ENCODE assay signal across 1 cellular context in the genomic region with DNA sequence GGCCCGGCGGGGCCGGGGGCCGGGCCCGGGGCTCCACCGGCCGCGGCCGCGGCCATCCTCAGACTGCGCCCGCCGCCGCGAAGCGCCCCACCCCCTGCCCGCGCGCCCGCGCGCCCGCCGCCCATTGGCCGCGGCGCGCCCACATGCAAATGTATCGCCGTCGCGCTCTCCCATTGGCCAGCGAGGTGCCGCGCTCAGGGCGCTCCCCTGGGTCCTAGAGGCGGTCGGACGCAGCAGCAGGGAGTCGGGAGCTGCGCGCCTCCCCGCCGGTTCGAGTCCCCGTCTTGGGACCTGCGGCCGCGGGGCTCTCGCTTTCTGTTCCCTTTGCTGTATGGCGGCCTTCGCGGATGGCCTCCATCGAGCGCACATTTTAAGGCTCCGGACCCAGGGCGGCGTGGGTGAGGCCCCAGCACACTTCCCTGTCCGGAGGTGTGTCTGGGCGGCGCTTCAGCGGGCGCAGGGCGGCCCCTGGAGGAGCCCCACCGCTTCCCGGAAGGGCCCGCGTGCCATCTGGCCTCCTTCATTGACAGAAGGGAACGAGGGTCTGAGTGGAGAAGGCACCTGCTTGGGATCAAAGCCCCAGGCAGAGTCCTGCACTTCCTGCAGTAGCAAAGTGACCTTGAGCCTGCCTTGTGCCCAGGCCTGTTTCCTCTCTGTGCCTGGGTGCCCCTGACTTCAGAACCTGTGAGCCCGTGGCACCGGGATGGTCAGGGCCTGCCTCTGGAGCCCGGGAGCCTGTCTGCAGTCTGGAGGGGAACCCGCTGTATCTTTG.
TF ChIP-seq lines count a peak whose summit lies in the region.

A gene with protein sequence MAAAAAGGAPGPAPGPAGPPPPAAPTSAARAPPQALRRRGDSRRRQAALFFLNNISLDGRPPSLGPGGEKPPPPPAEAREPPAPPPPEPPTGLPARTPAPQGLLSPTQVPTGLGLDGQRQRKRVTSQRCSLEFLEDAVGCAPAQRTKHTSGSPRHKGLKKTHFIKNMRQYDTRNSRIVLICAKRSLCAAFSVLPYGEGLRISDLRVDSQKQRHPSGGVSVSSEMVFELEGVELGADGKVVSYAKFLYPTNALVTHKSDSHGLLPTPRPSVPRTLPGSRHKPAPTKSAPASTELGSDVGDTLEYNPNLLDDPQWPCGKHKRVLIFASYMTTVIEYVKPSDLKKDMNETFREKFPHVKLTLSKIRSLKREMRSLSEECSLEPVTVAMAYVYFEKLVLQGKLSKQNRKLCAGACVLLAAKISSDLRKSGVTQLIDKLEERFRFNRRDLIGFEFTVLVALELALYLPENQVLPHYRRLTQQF (minus strand): TSS at position 65 of the 772 bp plus-strand sequence. CDS start 9 bp downstream, at position 56.

TF ChIP-seq in K562, 482 proteins besides CTCF, POLR2A, EP300 and RAD21 (continued from another document and continues in another):
- no peak for TF ChIP-seq ZNF444 (CRISPR knock-in tag; IDR thresholded peaks at IDR 0.05)
- no peak for TF ChIP-seq ZFPM2 (CRISPR knock-in tag; IDR thresholded peaks at IDR 0.05)
- no peak for TF ChIP-seq ZFP1 (CRISPR knock-in tag; IDR thresholded peaks at IDR 0.05)
- TF ChIP-seq PTBP1 (IDR thresholded peaks at IDR 0.05; ENCODE audit: low read depth, low read length): no peak
- TF ChIP-seq, protein P1, sequence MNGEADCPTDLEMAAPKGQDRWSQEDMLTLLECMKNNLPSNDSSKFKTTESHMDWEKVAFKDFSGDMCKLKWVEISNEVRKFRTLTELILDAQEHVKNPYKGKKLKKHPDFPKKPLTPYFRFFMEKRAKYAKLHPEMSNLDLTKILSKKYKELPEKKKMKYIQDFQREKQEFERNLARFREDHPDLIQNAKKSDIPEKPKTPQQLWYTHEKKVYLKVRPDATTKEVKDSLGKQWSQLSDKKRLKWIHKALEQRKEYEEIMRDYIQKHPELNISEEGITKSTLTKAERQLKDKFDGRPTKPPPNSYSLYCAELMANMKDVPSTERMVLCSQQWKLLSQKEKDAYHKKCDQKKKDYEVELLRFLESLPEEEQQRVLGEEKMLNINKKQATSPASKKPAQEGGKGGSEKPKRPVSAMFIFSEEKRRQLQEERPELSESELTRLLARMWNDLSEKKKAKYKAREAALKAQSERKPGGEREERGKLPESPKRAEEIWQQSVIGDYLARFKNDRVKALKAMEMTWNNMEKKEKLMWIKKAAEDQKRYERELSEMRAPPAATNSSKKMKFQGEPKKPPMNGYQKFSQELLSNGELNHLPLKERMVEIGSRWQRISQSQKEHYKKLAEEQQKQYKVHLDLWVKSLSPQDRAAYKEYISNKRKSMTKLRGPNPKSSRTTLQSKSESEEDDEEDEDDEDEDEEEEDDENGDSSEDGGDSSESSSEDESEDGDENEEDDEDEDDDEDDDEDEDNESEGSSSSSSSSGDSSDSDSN (IDR thresholded peaks at IDR 0.05; ENCODE audit: borderline replicate concordance in 1 of 2, low read depth in 2 of 2, low read length in 2 of 2): no peak
- TF ChIP-seq PPARD (CRISPR knock-in tag; IDR thresholded peaks at IDR 0.05): no peak
- no peak for TF ChIP-seq CBFB (CRISPR knock-in tag; IDR thresholded peaks at IDR 0.05)
- TF ChIP-seq, protein P2, sequence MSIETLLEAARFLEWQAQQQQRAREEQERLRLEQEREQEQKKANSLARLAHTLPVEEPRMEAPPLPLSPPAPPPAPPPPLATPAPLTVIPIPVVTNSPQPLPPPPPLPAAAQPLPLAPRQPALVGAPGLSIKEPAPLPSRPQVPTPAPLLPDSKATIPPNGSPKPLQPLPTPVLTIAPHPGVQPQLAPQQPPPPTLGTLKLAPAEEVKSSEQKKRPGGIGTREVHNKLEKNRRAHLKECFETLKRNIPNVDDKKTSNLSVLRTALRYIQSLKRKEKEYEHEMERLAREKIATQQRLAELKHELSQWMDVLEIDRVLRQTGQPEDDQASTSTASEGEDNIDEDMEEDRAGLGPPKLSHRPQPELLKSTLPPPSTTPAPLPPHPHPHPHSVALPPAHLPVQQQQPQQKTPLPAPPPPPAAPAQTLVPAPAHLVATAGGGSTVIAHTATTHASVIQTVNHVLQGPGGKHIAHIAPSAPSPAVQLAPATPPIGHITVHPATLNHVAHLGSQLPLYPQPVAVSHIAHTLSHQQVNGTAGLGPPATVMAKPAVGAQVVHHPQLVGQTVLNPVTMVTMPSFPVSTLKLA (conservative IDR thresholded peaks at IDR 0.05): peak; percentile 89 to 93
- TF ChIP-seq HDAC1 (IDR thresholded peaks at IDR 0.05): peak in 1 of 2 experiments; percentile 86; a peak in 2 of 4 replicates
- TF ChIP-seq, protein P3, sequence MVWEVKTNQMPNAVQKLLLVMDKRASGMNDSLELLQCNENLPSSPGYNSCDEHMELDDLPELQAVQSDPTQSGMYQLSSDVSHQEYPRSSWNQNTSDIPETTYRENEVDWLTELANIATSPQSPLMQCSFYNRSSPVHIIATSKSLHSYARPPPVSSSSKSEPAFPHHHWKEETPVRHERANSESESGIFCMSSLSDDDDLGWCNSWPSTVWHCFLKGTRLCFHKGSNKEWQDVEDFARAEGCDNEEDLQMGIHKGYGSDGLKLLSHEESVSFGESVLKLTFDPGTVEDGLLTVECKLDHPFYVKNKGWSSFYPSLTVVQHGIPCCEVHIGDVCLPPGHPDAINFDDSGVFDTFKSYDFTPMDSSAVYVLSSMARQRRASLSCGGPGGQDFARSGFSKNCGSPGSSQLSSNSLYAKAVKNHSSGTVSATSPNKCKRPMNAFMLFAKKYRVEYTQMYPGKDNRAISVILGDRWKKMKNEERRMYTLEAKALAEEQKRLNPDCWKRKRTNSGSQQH (CRISPR knock-in tag; IDR thresholded peaks at IDR 0.05): peak; percentile 65; the same call in 1 of the 2 replicates
- TF ChIP-seq, protein P4, sequence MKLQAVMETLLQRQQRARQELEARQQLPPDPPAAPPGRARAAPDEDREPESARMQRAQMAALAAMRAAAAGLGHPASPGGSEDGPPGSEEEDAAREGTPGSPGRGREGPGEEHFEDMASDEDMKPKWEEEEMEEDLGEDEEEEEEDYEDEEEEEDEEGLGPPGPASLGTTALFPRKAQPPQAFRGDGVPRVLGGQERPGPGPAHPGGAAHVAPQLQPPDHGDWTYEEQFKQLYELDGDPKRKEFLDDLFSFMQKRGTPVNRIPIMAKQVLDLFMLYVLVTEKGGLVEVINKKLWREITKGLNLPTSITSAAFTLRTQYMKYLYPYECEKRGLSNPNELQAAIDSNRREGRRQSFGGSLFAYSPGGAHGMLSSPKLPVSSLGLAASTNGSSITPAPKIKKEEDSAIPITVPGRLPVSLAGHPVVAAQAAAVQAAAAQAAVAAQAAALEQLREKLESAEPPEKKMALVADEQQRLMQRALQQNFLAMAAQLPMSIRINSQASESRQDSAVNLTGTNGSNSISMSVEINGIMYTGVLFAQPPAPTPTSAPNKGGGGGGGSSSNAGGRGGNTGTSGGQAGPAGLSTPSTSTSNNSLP (IDR thresholded peaks at IDR 0.05; ENCODE audit: borderline replicate concordance, low read depth, low read length): no peak
- no peak for TF ChIP-seq CEBPG (CRISPR knock-in tag; IDR thresholded peaks at IDR 0.05)
- TF ChIP-seq CEBPG (tag; conservative IDR thresholded peaks at IDR 0.05 in 1 of 2, IDR thresholded peaks at IDR 0.05 in 1 of 2): no peak
- TF ChIP-seq, protein P5, sequence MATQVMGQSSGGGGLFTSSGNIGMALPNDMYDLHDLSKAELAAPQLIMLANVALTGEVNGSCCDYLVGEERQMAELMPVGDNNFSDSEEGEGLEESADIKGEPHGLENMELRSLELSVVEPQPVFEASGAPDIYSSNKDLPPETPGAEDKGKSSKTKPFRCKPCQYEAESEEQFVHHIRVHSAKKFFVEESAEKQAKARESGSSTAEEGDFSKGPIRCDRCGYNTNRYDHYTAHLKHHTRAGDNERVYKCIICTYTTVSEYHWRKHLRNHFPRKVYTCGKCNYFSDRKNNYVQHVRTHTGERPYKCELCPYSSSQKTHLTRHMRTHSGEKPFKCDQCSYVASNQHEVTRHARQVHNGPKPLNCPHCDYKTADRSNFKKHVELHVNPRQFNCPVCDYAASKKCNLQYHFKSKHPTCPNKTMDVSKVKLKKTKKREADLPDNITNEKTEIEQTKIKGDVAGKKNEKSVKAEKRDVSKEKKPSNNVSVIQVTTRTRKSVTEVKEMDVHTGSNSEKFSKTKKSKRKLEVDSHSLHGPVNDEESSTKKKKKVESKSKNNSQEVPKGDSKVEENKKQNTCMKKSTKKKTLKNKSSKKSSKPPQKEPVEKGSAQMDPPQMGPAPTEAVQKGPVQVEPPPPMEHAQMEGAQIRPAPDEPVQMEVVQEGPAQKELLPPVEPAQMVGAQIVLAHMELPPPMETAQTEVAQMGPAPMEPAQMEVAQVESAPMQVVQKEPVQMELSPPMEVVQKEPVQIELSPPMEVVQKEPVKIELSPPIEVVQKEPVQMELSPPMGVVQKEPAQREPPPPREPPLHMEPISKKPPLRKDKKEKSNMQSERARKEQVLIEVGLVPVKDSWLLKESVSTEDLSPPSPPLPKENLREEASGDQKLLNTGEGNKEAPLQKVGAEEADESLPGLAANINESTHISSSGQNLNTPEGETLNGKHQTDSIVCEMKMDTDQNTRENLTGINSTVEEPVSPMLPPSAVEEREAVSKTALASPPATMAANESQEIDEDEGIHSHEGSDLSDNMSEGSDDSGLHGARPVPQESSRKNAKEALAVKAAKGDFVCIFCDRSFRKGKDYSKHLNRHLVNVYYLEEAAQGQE (CRISPR knock-in tag; IDR thresholded peaks at IDR 0.05; ENCODE audit: low read depth): peak; percentile 82
- peak; percentile 55; the same call in 1 of the 2 replicates for TF ChIP-seq PHF8 (IDR thresholded peaks at IDR 0.05; ENCODE audit: borderline replicate concordance, low read length)
- TF ChIP-seq, protein P6, sequence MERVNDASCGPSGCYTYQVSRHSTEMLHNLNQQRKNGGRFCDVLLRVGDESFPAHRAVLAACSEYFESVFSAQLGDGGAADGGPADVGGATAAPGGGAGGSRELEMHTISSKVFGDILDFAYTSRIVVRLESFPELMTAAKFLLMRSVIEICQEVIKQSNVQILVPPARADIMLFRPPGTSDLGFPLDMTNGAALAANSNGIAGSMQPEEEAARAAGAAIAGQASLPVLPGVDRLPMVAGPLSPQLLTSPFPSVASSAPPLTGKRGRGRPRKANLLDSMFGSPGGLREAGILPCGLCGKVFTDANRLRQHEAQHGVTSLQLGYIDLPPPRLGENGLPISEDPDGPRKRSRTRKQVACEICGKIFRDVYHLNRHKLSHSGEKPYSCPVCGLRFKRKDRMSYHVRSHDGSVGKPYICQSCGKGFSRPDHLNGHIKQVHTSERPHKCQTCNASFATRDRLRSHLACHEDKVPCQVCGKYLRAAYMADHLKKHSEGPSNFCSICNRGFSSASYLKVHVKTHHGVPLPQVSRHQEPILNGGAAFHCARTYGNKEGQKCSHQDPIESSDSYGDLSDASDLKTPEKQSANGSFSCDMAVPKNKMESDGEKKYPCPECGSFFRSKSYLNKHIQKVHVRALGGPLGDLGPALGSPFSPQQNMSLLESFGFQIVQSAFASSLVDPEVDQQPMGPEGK (CRISPR knock-in tag; IDR thresholded peaks at IDR 0.05; ENCODE audit: borderline replicate concordance): no peak
- TF ChIP-seq SNIP1 (IDR thresholded peaks at IDR 0.05; ENCODE audit: low read depth): no peak
- TF ChIP-seq, protein P7, sequence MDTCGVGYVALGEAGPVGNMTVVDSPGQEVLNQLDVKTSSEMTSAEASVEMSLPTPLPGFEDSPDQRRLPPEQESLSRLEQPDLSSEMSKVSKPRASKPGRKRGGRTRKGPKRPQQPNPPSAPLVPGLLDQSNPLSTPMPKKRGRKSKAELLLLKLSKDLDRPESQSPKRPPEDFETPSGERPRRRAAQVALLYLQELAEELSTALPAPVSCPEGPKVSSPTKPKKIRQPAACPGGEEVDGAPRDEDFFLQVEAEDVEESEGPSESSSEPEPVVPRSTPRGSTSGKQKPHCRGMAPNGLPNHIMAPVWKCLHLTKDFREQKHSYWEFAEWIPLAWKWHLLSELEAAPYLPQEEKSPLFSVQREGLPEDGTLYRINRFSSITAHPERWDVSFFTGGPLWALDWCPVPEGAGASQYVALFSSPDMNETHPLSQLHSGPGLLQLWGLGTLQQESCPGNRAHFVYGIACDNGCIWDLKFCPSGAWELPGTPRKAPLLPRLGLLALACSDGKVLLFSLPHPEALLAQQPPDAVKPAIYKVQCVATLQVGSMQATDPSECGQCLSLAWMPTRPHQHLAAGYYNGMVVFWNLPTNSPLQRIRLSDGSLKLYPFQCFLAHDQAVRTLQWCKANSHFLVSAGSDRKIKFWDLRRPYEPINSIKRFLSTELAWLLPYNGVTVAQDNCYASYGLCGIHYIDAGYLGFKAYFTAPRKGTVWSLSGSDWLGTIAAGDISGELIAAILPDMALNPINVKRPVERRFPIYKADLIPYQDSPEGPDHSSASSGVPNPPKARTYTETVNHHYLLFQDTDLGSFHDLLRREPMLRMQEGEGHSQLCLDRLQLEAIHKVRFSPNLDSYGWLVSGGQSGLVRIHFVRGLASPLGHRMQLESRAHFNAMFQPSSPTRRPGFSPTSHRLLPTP (IDR thresholded peaks at IDR 0.05; ENCODE audit: borderline replicate concordance, extremely low read depth, insufficient read length): peak; percentile 95
- TF ChIP-seq MYC (IDR thresholded peaks at IDR 0.05; ENCODE audit: low read depth, low read length): peak; percentile 89
- TF ChIP-seq MYC (CRISPR knock-in tag; IDR thresholded peaks at IDR 0.05; ENCODE audit: borderline replicate concordance, low read depth): peak; percentile 79
- no peak for TF ChIP-seq MED1 (CRISPR knock-in tag; IDR thresholded peaks at IDR 0.05; ENCODE audit: borderline replicate concordance)
- no peak for TF ChIP-seq SMC3 (conservative IDR thresholded peaks at IDR 0.05; ENCODE audit: insufficient read depth, low read depth, low read length)
- no peak for TF ChIP-seq BRCA1 (IDR thresholded peaks at IDR 0.05)
- no peak for TF ChIP-seq BRCA1 (CRISPR knock-in tag; IDR thresholded peaks at IDR 0.05)
- TF ChIP-seq PHB2 (IDR thresholded peaks at IDR 0.05; ENCODE audit: low read depth): no peak
- peak; percentile 57 for TF ChIP-seq ARID1B (IDR thresholded peaks at IDR 0.05)
- TF ChIP-seq RBFOX2 (IDR thresholded peaks at IDR 0.05; ENCODE audit: low read depth, low read length): peak; percentile 69
- TF ChIP-seq CEBPB (tag; IDR thresholded peaks at IDR 0.05): no peak
- TF ChIP-seq, protein P8, sequence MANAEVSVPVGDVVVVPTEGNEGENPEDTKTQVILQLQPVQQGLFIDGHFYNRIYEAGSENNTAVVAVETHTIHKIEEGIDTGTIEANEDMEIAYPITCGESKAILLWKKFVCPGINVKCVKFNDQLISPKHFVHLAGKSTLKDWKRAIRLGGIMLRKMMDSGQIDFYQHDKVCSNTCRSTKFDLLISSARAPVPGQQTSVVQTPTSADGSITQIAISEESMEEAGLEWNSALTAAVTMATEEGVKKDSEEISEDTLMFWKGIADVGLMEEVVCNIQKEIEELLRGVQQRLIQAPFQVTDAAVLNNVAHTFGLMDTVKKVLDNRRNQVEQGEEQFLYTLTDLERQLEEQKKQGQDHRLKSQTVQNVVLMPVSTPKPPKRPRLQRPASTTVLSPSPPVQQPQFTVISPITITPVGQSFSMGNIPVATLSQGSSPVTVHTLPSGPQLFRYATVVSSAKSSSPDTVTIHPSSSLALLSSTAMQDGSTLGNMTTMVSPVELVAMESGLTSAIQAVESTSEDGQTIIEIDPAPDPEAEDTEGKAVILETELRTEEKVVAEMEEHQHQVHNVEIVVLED (CRISPR knock-in tag; IDR thresholded peaks at IDR 0.05): peak; percentile 61
- TF ChIP-seq, protein P9, sequence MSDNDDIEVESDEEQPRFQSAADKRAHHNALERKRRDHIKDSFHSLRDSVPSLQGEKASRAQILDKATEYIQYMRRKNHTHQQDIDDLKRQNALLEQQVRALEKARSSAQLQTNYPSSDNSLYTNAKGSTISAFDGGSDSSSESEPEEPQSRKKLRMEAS (CRISPR knock-in tag; IDR thresholded peaks at IDR 0.05): peak; percentile 78
- TF ChIP-seq EHMT2 (IDR thresholded peaks at IDR 0.05): no peak
- no peak for TF ChIP-seq HNRNPUL1 (IDR thresholded peaks at IDR 0.05; ENCODE audit: low read length)
- TF ChIP-seq FIP1L1 (IDR thresholded peaks at IDR 0.05; ENCODE audit: low read depth, low read length, poor library complexity, severe bottlenecking): peak; percentile 68
- no peak for TF ChIP-seq ARID2 (IDR thresholded peaks at IDR 0.05)
